In the genomic region with DNA sequence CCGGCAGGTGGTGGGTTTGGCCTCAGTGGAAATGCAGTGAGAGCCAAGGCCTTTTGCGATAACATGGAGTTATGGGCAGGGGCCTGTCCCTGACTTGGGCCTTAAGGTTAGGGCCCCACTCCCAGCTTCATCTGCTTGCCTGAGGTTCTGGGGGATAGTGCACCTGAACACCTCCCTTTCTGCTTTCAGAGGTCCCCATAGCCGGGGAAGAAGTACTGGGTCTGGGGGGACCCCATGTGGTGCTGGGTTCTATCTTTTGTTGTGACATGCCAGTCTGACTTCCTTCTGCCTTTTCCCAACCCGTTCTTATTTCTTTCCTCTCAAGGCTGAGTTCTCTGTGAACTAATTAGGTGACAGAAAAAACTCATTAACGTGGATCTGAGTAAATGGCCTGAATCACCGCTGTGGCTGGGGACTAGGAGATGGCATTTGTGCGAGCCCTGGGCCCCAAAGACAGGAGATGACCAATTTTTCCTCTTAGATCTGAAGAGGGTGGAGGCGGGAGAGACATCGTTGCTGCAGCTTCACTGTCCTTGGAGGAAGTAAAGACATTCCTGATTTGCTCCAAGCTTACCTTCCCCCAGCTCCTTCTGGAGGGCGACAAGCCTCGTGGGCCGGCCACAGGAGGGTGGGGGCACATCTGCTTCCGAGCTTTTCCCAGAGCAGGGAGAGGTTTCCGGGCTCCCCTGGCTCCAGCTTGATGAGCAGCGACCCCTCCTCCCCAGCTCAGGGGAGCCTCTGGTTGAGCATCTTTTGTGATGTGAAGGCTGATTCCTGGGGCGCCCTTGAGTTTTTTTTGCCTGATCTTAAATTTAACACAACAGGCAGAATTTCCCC, we compare ENCODE assay signal across 8 cellular contexts. TPM values are rescaled to one million over a fixed set of nuclear protein-coding genes. Genes with fewer than 3 reads are reported as not detected.
DNase-seq lines count a peak whose midpoint lies in the region; ATAC-seq and TF ChIP-seq lines count a peak whose summit lies in the region.

No MANE protein-coding gene starts in this region.

- H3K36me3 ChIP-seq in PC-9 (ENCODE audit: low read depth) (no peaks in the 10 kb centered on the region), neutrophil (no peaks in the 10 kb centered on the region)

- H4K20me1 ChIP-seq in PC-9 (ENCODE audit: insufficient read depth): peaks cover 52% of the 10 kb centered on the region

- H3K9me3 ChIP-seq in PC-9 (ENCODE audit: insufficient read depth, low read depth): no peaks in the 10 kb centered on the region
- no peaks in the 10 kb centered on the region for H3K9me3 ChIP-seq in neutrophil

- peaks cover 34% of the 10 kb centered on the region for H3K4me1 ChIP-seq in PC-9 (replicated peaks; ENCODE audit: insufficient read depth)
- peaks cover 43 to 44% of the 10 kb centered on the region in 2 experiments for H3K4me1 ChIP-seq in neutrophil (ENCODE audit: control insufficient read depth in 1 of 2, insufficient read depth in 1 of 2, low read depth in 1 of 2, low read length in 1 of 2)

- H3K27ac ChIP-seq in PC-9 (peak overlapping the region; percentile 41; the same call in 1 of the 2 replicates), neutrophil (peak overlapping the region; percentile 64)

- peak overlapping the region; percentile 99 for H3K4me3 Mint-ChIP-seq in endothelial cell (ENCODE audit: unreplicated experiment)

- peaks cover 64% of the 10 kb centered on the region for H3K79me2 ChIP-seq in PC-9 (ENCODE audit: low read depth)

- H2AFZ ChIP-seq in PC-9: peak overlapping the region; percentile 91

- H3K36me3 Mint-ChIP-seq in endothelial cell (ENCODE audit: low read depth, unreplicated experiment): peaks cover 16% of the 10 kb centered on the region

- BruUV-seq in PC-9 (replicated peaks; lab: Mats Ljungman, UMichigan): TSS peak; percentile 34

- CTCF ChIA-PET in PC-9 (lab: Charles Lee): interaction anchor here (1.2 to 1.9 kb wide), 2 partner anchors 23 to 60 kb away, joined by 3 to 4 read pairs; partner anchors contain the start of gene ABCB8

- H3K27me3 ChIP-seq in PC-9 (ENCODE audit: insufficient read depth, low read depth) (no peaks in the 10 kb centered on the region), neutrophil (peaks cover 52% of the 10 kb centered on the region)

- H3K4me3 ChIP-seq in PC-9 (peak overlapping the region; percentile 100), neutrophil (ENCODE audit: low read depth in 1 of 2, low read length in 1 of 2) (peak overlapping the region; percentile 62 to 79)

- ATAC-seq in HG02970 (IDR thresholded peaks at IDR 0.05; ENCODE audit: low FRiP score, unreplicated experiment) (no peak), GM19397 (IDR thresholded peaks at IDR 0.05; ENCODE audit: unreplicated experiment) (no peak)

- peak; percentile 64 for DNase-seq in ELR (ENCODE audit: low read depth)
- DNase-seq in PC-9: no peak
- peak; percentile 35 for DNase-seq in endothelial cell (ENCODE audit: low spot score)
- DNase-seq in NCI-H524 (lab: John Stamatoyannopoulos, UW): no peak
- DNase-seq in NOMO-1 treated with DMSO at 0.1 percent for 48 hours (lab: John Stamatoyannopoulos, UW; ENCODE audit: unreplicated experiment): no peak

- H3K9me2 ChIP-seq in PC-9 (ENCODE audit: insufficient read depth): no peaks in the 10 kb centered on the region

- no peak for TF ChIP-seq CTCF in PC-9 (conservative IDR thresholded peaks at IDR 0.05)
- TF ChIP-seq CTCF in endothelial cell (IDR thresholded peaks at IDR 0.05; ENCODE audit: unreplicated experiment): no peak
- TF ChIP-seq CTCF in neutrophil (IDR thresholded peaks at IDR 0.05): no peak

- H3K27ac Mint-ChIP-seq in endothelial cell (ENCODE audit: unreplicated experiment): peak overlapping the region; percentile 100

- H3K27me3 Mint-ChIP-seq in endothelial cell (ENCODE audit: unreplicated experiment): peaks cover 23% of the 10 kb centered on the region

- POLR2A ChIA-PET in PC-9 (lab: Charles Lee; ENCODE audit: unreplicated experiment): no interaction called here

- intact Hi-C loops in PC-9 (cut with micrococcal nuclease; ENCODE audit: unreplicated experiment): loop anchor here (10.0 kb wide), 1 partner anchor 113 kb away; the partner anchor contains the start of gene KCNH2

- peaks cover 50% of the 10 kb centered on the region for H3K4me1 Mint-ChIP-seq in endothelial cell (ENCODE audit: unreplicated experiment)

- H3K4me2 ChIP-seq in PC-9: peak overlapping the region; percentile 98

- no peaks in the 10 kb centered on the region for H3K9me3 Mint-ChIP-seq in endothelial cell (ENCODE audit: unreplicated experiment)

- peaks cover 23% of the 10 kb centered on the region; the same call in 1 of the 2 replicates for H3F3A ChIP-seq in PC-9 (ENCODE audit: insufficient read depth, low read depth)

RNA-seq across cellular contexts. Expression of gene AGAP3, which starts 2.0 kb away (rescaled TPM):
- total RNA-seq in PC-9 (2021): 103 TPM in 2 replicates
- total RNA-seq in endothelial cell (ENCODE audit: unreplicated experiment): 206 TPM

RNA-seq across cellular contexts. Expression of gene TMUB1, which starts 4.9 kb away (rescaled TPM):
- total RNA-seq in PC-9 (2021) (87.8 and 99.3 TPM in 2 replicates), endothelial cell (ENCODE audit: unreplicated experiment) (40.8 TPM)

RNA-seq across cellular contexts. Expression of gene FASTK, which starts 7.6 kb away (rescaled TPM):
- total RNA-seq in PC-9 (2021): 104 and 126 TPM in 2 replicates
- 68.0 TPM for total RNA-seq in endothelial cell (ENCODE audit: unreplicated experiment)

RNA-seq across cellular contexts. Expression of gene SLC4A2, which starts 28.8 kb away (rescaled TPM):
- total RNA-seq in PC-9 (2021): 199 and 245 TPM in 2 replicates
- total RNA-seq in endothelial cell (ENCODE audit: unreplicated experiment): 115 TPM

RNA-seq across cellular contexts. Expression of gene CDK5, which starts 30.5 kb away (rescaled TPM):
- total RNA-seq in PC-9 (2021) (45.7 and 58.4 TPM in 2 replicates), endothelial cell (ENCODE audit: unreplicated experiment) (26.7 TPM)

Comparison
In these comparisons a context has a peak if more than half of its experiments do, and no peak if none do; other contexts are left out.
1. DNase-seq: peak in ELR (single experiment) and endothelial cell (single experiment); none in PC-9 (0 of 2), NCI-H524 (0 of 2) and NOMO-1 treated with DMSO at 0.1 percent for 48 hours (single experiment).